ENCODE assay signal across 8 cellular contexts in genomic region chr10:110560012-110560411, GRCh38.
"Had no signal": no experiment of that assay in that cellular context is flagged by ENCODE, and none has a peak within 500 bp of the region (broad histone marks: within the 10 kb centered on the region; RNA-seq: fewer than 3 reads in every experiment).

No MANE protein-coding gene starts in this region.

- ATAC-seq: GM12878 had no signal

- FAIRE-seq: G401.6, GM12878, GM12891, GM12892, GM18507, GM19239 had no signal

- H3K4me3 ChIP-seq: GM12878 had no signal

- DNase-seq: GDM1, GF-D8 had no signal
